Comparison of ENCODE assay signal across 26 cellular contexts in the genomic region with DNA sequence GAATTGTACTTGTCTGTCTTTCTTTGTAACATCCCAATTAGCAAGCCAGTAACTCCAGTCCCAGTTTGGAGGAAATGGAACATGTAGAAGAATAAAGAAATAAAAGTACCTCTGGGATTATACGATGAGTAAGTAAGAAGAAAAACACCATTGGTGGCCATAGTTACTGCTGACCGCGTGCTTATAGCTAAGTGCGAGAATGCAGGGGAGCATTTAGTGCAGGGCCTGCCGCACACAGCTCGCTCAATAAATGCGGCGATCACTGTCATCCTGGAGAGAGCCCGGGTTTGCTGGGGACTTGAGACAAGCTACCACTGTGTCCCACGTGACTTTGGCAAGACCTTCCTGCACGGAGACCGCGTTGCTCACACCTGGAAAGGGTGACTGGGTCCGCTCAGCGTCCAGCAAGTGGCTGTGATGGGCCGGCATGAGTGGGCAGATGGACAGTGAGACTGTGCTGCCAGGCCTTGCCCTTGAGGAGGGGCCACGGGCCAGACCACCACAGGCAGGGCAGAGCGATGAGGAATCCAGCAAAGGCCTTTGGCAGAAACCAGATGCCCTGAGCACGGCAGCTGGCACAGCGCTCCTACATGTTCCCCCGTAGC. TPM values are rescaled to one million over a fixed set of nuclear protein-coding genes. Genes with fewer than 3 reads are reported as not detected.
DNase-seq lines count a peak whose midpoint lies in the region; ATAC-seq, FAIRE-seq and TF ChIP-seq lines count a peak whose summit lies in the region.
"Had no signal": no experiment of that assay in that cellular context is flagged by ENCODE, and none has a peak within 500 bp of the region (broad histone marks: within the 10 kb centered on the region; RNA-seq: fewer than 3 reads in every experiment).

No MANE protein-coding gene starts in this region.

- H3K9me3 ChIP-seq in K562 (replicated peaks; ENCODE audit: control insufficient read depth, insufficient read depth, low read depth, low read length) (no peaks in the 10 kb centered on the region), lower lobe of right lung (no peaks in the 10 kb centered on the region), spleen (no peaks in the 10 kb centered on the region)
- H3K9me3 ChIP-seq: HAP-1 had no signal

- no peak overlapping the region for H3K4me3 Mint-ChIP-seq in activated naive CD4-positive, alpha-beta T cell treated with anti-CD3 and anti-CD28 coated beads, Interleukin-2, amount 10 ng/mL, durations not matched to agents 7 days and 5 days
- H3K4me3 Mint-ChIP-seq in activated naive CD4-positive, alpha-beta T cell treated with anti-CD3 and anti-CD28 coated beads for 36 hours: no peak overlapping the region
- H3K4me3 Mint-ChIP-seq: activated CD4-positive, alpha-beta T cell treated with anti-CD3 and anti-CD28 coated beads, Interleukin-2, amount 10 ng/mL, durations not matched to agents 7 days and 5 days; activated naive CD8-positive, alpha-beta T cell treated with anti-CD3 and anti-CD28 coated beads for 36 hours; activated T-helper 1 cell treated with anti-CD3 and anti-CD28 coated beads, Interleukin-12 subunit alpha, Interleukin-12 subunit beta, Interleukin-2, Interleukin-4 antibody, amounts not matched to agents 30 ng/mL and 10 ng/mL and 1 ng/mL, durations not matched to agents 14 hours and 24 hours and 36 hours; immature natural killer cell; nephron had no signal

- H4K20me1 ChIP-seq in K562 (replicated peaks; ENCODE audit: control insufficient read depth, insufficient read depth, low read length): 0 out of 2 replicates have a peak, but pooled peaks cover 4% of the 10 kb centered on the region

- no peak for TF ChIP-seq RAD21 in K562 (CRISPR knock-in tag; conservative IDR thresholded peaks at IDR 0.05 in 1 of 2, IDR thresholded peaks at IDR 0.05 in 1 of 2)

- TF ChIP-seq POLR2A in K562 (conservative IDR thresholded peaks at IDR 0.05): no peak
- no peak for TF ChIP-seq POLR2A in spleen (IDR thresholded peaks at IDR 0.05)

- no peak for FAIRE-seq in K562 (lab: Jason Lieb, UNC)
- FAIRE-seq: GM18507 had no signal

- 0 out of 4 replicates have a peak overlapping the region, but pooled peaks of 1 of the 2 experiments have one; percentile 8 for H3K9ac ChIP-seq in K562 (ENCODE audit: insufficient read depth in 1 of 2, low read depth in 2 of 2, low read length in 2 of 2)

- in situ Hi-C loops in K562 (cut with MboI): no loop called here

- H3K27ac ChIP-seq in K562 (ENCODE audit: extremely low read depth, low read depth, low read length) (no peak overlapping the region), lower lobe of right lung (no peak overlapping the region), spleen (no peak overlapping the region)
- H3K27ac ChIP-seq: WERI-Rb-1 had no signal

- no peak overlapping the region for H3K4me2 ChIP-seq in K562 (ENCODE audit: insufficient read depth, low read length)

- peaks cover 53% of the 10 kb centered on the region; the same call in 1 of the 3 replicates for H3K36me3 ChIP-seq in K562 (ENCODE audit: control insufficient read depth, insufficient read depth, low read length)
- H3K36me3 ChIP-seq in lower lobe of right lung: peaks cover 88% of the 10 kb centered on the region
- peaks cover 0 to 92% (median 53%) of the 10 kb centered on the region in 6 donors for H3K36me3 ChIP-seq in spleen

- no peak overlapping the region for H2AFZ ChIP-seq in K562 (ENCODE audit: low read depth, low read length)

- H3K4me3 ChIP-seq in K562 (no peak overlapping the region), lower lobe of right lung (no peak overlapping the region), spleen (no peak overlapping the region)
- H3K4me3 ChIP-seq: HAP-1 had no signal

- ATAC-seq in K562 (no peak), lower lobe of right lung (no peak)
- ATAC-seq: left lobe of liver had no signal

- CTCF ChIA-PET in activated naive CD4-positive, alpha-beta T cell treated with anti-CD3 and anti-CD28 coated beads, Interleukin-2, amount 10 ng/mL, durations not matched to agents 7 days and 5 days (lab: Charles Lee): no interaction called here
- CTCF ChIA-PET in activated naive CD4-positive, alpha-beta T cell treated with anti-CD3 and anti-CD28 coated beads for 36 hours (lab: Charles Lee): interaction anchor here (7.1 kb wide), 1 partner anchor 41 kb away, joined by 44 read pairs; no protein-coding TSS in a partner anchor
- CTCF ChIA-PET in K562 (lab: Yijun Ruan, JAX; ENCODE audit: low intra/inter-chr PET ratio): no interaction called here

- TF ChIP-seq EP300 in K562 (IDR thresholded peaks at IDR 0.05; ENCODE audit: low read length): no peak

- POLR2A ChIA-PET in K562 (lab: Yijun Ruan, JAX): interaction anchor here (0.6 to 0.7 kb wide), 2 partner anchors 13 to 84 kb away, joined by 3 read pairs; no protein-coding TSS in a partner anchor

- intact Hi-C loops in activated naive CD4-positive, alpha-beta T cell treated with anti-CD3 and anti-CD28 coated beads for 36 hours (cut with micrococcal nuclease): loop anchor here (5.0 to 10.0 kb wide), 2 partner anchors 290 to 462 kb away; no protein-coding TSS in a partner anchor
- intact Hi-C loops in K562 (cut with micrococcal nuclease) (no loop called here), lower lobe of right lung (cut with DNase I) (no loop called here), spleen (cut with DNase I; ENCODE audit: low total_unique reads) (no loop called here)

- no peaks in the 10 kb centered on the region for H3K9me3 Mint-ChIP-seq in activated naive CD4-positive, alpha-beta T cell treated with anti-CD3 and anti-CD28 coated beads, Interleukin-2, amount 10 ng/mL, durations not matched to agents 7 days and 5 days
- H3K9me3 Mint-ChIP-seq in activated naive CD4-positive, alpha-beta T cell treated with anti-CD3 and anti-CD28 coated beads for 36 hours: no peaks in the 10 kb centered on the region
- H3K9me3 Mint-ChIP-seq: activated CD4-positive, alpha-beta T cell treated with anti-CD3 and anti-CD28 coated beads, Interleukin-2, amount 10 ng/mL, durations not matched to agents 7 days and 5 days; activated naive CD8-positive, alpha-beta T cell treated with anti-CD3 and anti-CD28 coated beads for 36 hours; activated T-helper 1 cell treated with anti-CD3 and anti-CD28 coated beads, Interleukin-12 subunit alpha, Interleukin-12 subunit beta, Interleukin-2, Interleukin-4 antibody, amounts not matched to agents 30 ng/mL and 10 ng/mL and 1 ng/mL, durations not matched to agents 14 hours and 24 hours and 36 hours; immature natural killer cell; nephron had no signal

- peaks cover 0 to 23% of the 10 kb centered on the region in 2 experiments; a peak in 2 of 5 replicates for H3K4me1 ChIP-seq in K562 (replicated peaks in 1 of 2; ENCODE audit: control insufficient read depth in 2 of 2, insufficient read depth in 2 of 2, low read length in 2 of 2)
- peaks cover 15% of the 10 kb centered on the region for H3K4me1 ChIP-seq in lower lobe of right lung
- H3K4me1 ChIP-seq in spleen: peaks cover 3 to 22% (median 13%) of the 10 kb centered on the region in 6 donors

- H3K36me3 Mint-ChIP-seq in activated naive CD4-positive, alpha-beta T cell treated with anti-CD3 and anti-CD28 coated beads, Interleukin-2, amount 10 ng/mL, durations not matched to agents 7 days and 5 days: peaks cover 13% of the 10 kb centered on the region
- H3K36me3 Mint-ChIP-seq in activated naive CD4-positive, alpha-beta T cell treated with anti-CD3 and anti-CD28 coated beads for 36 hours (ENCODE audit: low read depth): peaks cover 16% of the 10 kb centered on the region

- no peak overlapping the region for H3K27ac Mint-ChIP-seq in activated naive CD4-positive, alpha-beta T cell treated with anti-CD3 and anti-CD28 coated beads, Interleukin-2, amount 10 ng/mL, durations not matched to agents 7 days and 5 days
- H3K27ac Mint-ChIP-seq in activated naive CD4-positive, alpha-beta T cell treated with anti-CD3 and anti-CD28 coated beads for 36 hours: no peak overlapping the region
- H3K27ac Mint-ChIP-seq: activated CD4-positive, alpha-beta T cell treated with anti-CD3 and anti-CD28 coated beads, Interleukin-2, amount 10 ng/mL, durations not matched to agents 7 days and 5 days; activated naive CD8-positive, alpha-beta T cell treated with anti-CD3 and anti-CD28 coated beads for 36 hours; activated T-helper 1 cell treated with anti-CD3 and anti-CD28 coated beads, Interleukin-12 subunit alpha, Interleukin-12 subunit beta, Interleukin-2, Interleukin-4 antibody, amounts not matched to agents 30 ng/mL and 10 ng/mL and 1 ng/mL, durations not matched to agents 14 hours and 24 hours and 36 hours had no signal

- no peaks in the 10 kb centered on the region for H3K27me3 Mint-ChIP-seq in activated naive CD4-positive, alpha-beta T cell treated with anti-CD3 and anti-CD28 coated beads, Interleukin-2, amount 10 ng/mL, durations not matched to agents 7 days and 5 days
- no peaks in the 10 kb centered on the region for H3K27me3 Mint-ChIP-seq in activated naive CD4-positive, alpha-beta T cell treated with anti-CD3 and anti-CD28 coated beads for 36 hours (ENCODE audit: low read depth)
- H3K27me3 Mint-ChIP-seq: activated CD4-positive, alpha-beta T cell treated with anti-CD3 and anti-CD28 coated beads, Interleukin-2, amount 10 ng/mL, durations not matched to agents 7 days and 5 days; activated naive CD8-positive, alpha-beta T cell treated with anti-CD3 and anti-CD28 coated beads for 36 hours had no signal

- peaks cover 11% of the 10 kb centered on the region for H3K4me1 Mint-ChIP-seq in activated naive CD4-positive, alpha-beta T cell treated with anti-CD3 and anti-CD28 coated beads, Interleukin-2, amount 10 ng/mL, durations not matched to agents 7 days and 5 days
- H3K4me1 Mint-ChIP-seq in activated naive CD4-positive, alpha-beta T cell treated with anti-CD3 and anti-CD28 coated beads for 36 hours (ENCODE audit: low read depth): peaks cover 13% of the 10 kb centered on the region

- no peaks in the 10 kb centered on the region for H3K79me2 ChIP-seq in K562 (ENCODE audit: control insufficient read depth, insufficient read depth, low read length)

- 95% methylated on average over 16 of the region's 21 CpGs for WGBS in K562 (ENCODE audit: insufficient coverage, low coverage, missing lambda C conversion rate)
- WGBS in spleen, 5 donors: 95 to 98% (median 97%) methylated on average over 21 of the region's 21 CpGs

- no peaks in the 10 kb centered on the region for H3K9me1 ChIP-seq in K562 (ENCODE audit: control insufficient read depth, insufficient read depth, low read length)

- no peaks in the 10 kb centered on the region for H3K27me3 ChIP-seq in K562 (ENCODE audit: control insufficient read depth in 2 of 2, insufficient read depth in 2 of 2, low read length in 2 of 2)
- H3K27me3 ChIP-seq in lower lobe of right lung (ENCODE audit: low read depth): no peaks in the 10 kb centered on the region
- no peaks in the 10 kb centered on the region for H3K27me3 ChIP-seq in spleen (replicated peaks in 1 of 7)

- no TSS peak for BruUV-seq in K562 (replicated peaks; lab: Mats Ljungman, UMichigan)

- TF ChIP-seq CTCF in K562 (IDR thresholded peaks at IDR 0.05 in 2 of 3, conservative IDR thresholded peaks at IDR 0.05 in 1 of 3; ENCODE audit: insufficient read depth in 2 of 3, low read depth in 1 of 3, low read length in 3 of 3) (no peak), lower lobe of right lung (IDR thresholded peaks at IDR 0.05) (no peak), spleen (IDR thresholded peaks at IDR 0.05 in 8 of 11, conservative IDR thresholded peaks at IDR 0.05 in 3 of 11) (no peak)

- DNase-seq in activated naive CD4-positive, alpha-beta T cell treated with anti-CD3 and anti-CD28 coated beads, Interleukin-2, amount 10 ng/mL, durations not matched to agents 7 days and 5 days: peak; percentile 17
- no peak for DNase-seq in activated naive CD4-positive, alpha-beta T cell treated with anti-CD3 and anti-CD28 coated beads for 36 hours
- DNase-seq in K562 (ENCODE audit: extremely low read depth in 1 of 4, low spot score in 3 of 4): no peak
- peak; percentile 32 for DNase-seq in lower lobe of right lung
- DNase-seq in spleen: peak; percentile 69
- DNase-seq in NCI-H2107 treated with DMSO at 0.1 percent for 48 hours (lab: John Stamatoyannopoulos, UW; ENCODE audit: unreplicated experiment): no peak
- DNase-seq in activated T-cell treated with anti-CD3 and anti-CD28 coated beads, Interleukin-2, amount 50 U/mL, for 48 hours: no peak
- DNase-seq in stimulated activated CD4-positive, alpha-beta T cell treated with anti-CD3 and anti-CD28 coated beads, Interleukin-4, amount 100 ng/mL, for 1 hour: no peak
- DNase-seq: activated CD4-positive, alpha-beta T cell treated with anti-CD3 and anti-CD28 coated beads, Interleukin-2, amount 10 ng/mL, durations not matched to agents 7 days and 5 days; activated naive CD8-positive, alpha-beta T cell treated with anti-CD3 and anti-CD28 coated beads for 36 hours; cerebellar nuclear complex; effector CD8-positive, alpha-beta T cell; foreskin fibroblast; GDM1; immature natural killer cell; NCI-H1105 treated with DMSO at 0.1 percent for 48 hours; NCI-H2029; NCI-H82; RPMI8226; T-helper 9 cell; WERI-Rb-1 had no signal

RNA-seq across cellular contexts. Expression of gene ADI1, which starts 54.8 kb away (rescaled TPM):
- total RNA-seq in activated naive CD4-positive, alpha-beta T cell treated with anti-CD3 and anti-CD28 coated beads for 36 hours: 10 to 100 TPM; 45.6 to 49.8 TPM
- 8.2 and 11.8 TPM in 2 replicates for total RNA-seq in K562 (2011; cell fraction: chromatin; rRNA removed; ENCODE audit: low replicate concordance)
- 5.8 and 8.0 TPM in 2 replicates for total RNA-seq in K562 (2011; cell fraction: nucleolus; rRNA removed)
- 12.0 and 24.3 TPM in 2 replicates for total RNA-seq in K562 (2011; cell fraction: nucleoplasm; rRNA removed)
- total RNA-seq in K562 (2014; rRNA removed) (26.7 and 29.2 TPM in 2 replicates), K562 (2014; rRNA removed; fragmentation: Illumina TruSeq; extraction: Trizol) (25.7 and 27.1 TPM in 2 replicates), K562 (2015; rRNA removed; fragmentation: Illumina TruSeq; extraction: Trizol) (48.0 and 51.0 TPM in 2 replicates), K562 (2021) (31.6 and 34.7 TPM in 2 replicates), lower lobe of right lung (60.2 TPM), spleen (100 to 1,000 TPM in 1 of 7 donors, 10 to 100 TPM in 6; 36.5 to 106 (median 55.8) TPM)
- polyA plus RNA-seq in K562 (2011; rRNA removed) (17.6 and 23.6 TPM in 2 replicates), K562 (2014; fragmentation: Illumina TruSeq; extraction: Trizol) (31.4 and 33.7 TPM in 2 replicates), K562 (2014; fragmentation: Nextera tagmentation; extraction: Ambion mirVana) (1 to 10 TPM; 6.1 to 6.6 TPM), K562 (2014; rRNA removed) (20.6 and 21.6 TPM in 2 replicates), spleen (10 to 100 TPM; 31.8 to 56.0 (median 48.4) TPM)
- 12.7 and 15.2 TPM in 2 replicates for polyA plus RNA-seq in K562 (2011; cell fraction: cytosol; rRNA removed)
- 11.6 and 15.2 TPM in 2 replicates for polyA plus RNA-seq in K562 (2011; cell fraction: nucleus; rRNA removed)
- polyA plus RNA-seq in K562 (2012): 33.2 and 37.1 TPM in 2 replicates
- polyA minus RNA-seq in K562 (2011; rRNA and poly(A)+ RNA removed): 18.8 and 22.8 TPM in 2 replicates
- polyA minus RNA-seq in K562 (2011; cell fraction: cytosol; rRNA and poly(A)+ RNA removed): 12.2 and 12.5 TPM in 2 replicates
- 4.2 and 7.2 TPM in 2 replicates for polyA minus RNA-seq in K562 (2011; cell fraction: nucleus; rRNA and poly(A)+ RNA removed)

Comparison
In these comparisons a context has a peak if more than half of its experiments do, and no peak if none do; other contexts are left out.
1. DNase-seq: peak in activated naive CD4-positive, alpha-beta T cell treated with anti-CD3 and anti-CD28 coated beads, Interleukin-2, amount 10 ng/mL, durations not matched to agents 7 days and 5 days (single experiment), lower lobe of right lung (single experiment) and spleen (single experiment); none in activated naive CD4-positive, alpha-beta T cell treated with anti-CD3 and anti-CD28 coated beads for 36 hours (single experiment), K562 (0 of 4), NCI-H2107 treated with DMSO at 0.1 percent for 48 hours (single experiment), activated T-cell treated with anti-CD3 and anti-CD28 coated beads, Interleukin-2, amount 50 U/mL, for 48 hours (0 of 2) and stimulated activated CD4-positive, alpha-beta T cell treated with anti-CD3 and anti-CD28 coated beads, Interleukin-4, amount 100 ng/mL, for 1 hour (single experiment).